ENCODE assay signal across 8 cellular contexts in genomic region chr11:57323503-57324153, GRCh38. TPM values are rescaled to one million over a fixed set of nuclear protein-coding genes. Genes with fewer than 3 reads are reported as not detected.
DNase-seq lines count a peak whose midpoint lies in the region; ATAC-seq, FAIRE-seq and TF ChIP-seq lines count a peak whose summit lies in the region.

No MANE protein-coding gene starts in this region.

- peak overlapping the region; percentile 97 for H3K4me3 ChIP-seq in IMR-90 (ENCODE audit: insufficient read depth, low read depth, low read length)
- H3K4me3 ChIP-seq in breast epithelium: peak overlapping the region; percentile 91 to 92 (median 91)
- H3K4me3 ChIP-seq in mesendoderm (ENCODE audit: low read length): peak overlapping the region; percentile 91

- no peak for TF ChIP-seq POLR2A in IMR-90 (IDR thresholded peaks at IDR 0.05; ENCODE audit: low read depth, low read length)
- no peak for TF ChIP-seq POLR2A in breast epithelium (IDR thresholded peaks at IDR 0.05)

- WGBS in IMR-90 (ENCODE audit: extremely low coverage in 2 of 2, insufficient read length in 1 of 2), 2 experiments: 10% methylated on average over 2 of the region's 11 CpGs; no CpG with 5 or more reads in 1 of the 2 experiments
- WGBS in mesendoderm (ENCODE audit: extremely low coverage, insufficient coverage, low lambda C conversion rate): no CpG with 5 or more reads among the region's 11 CpGs

- ATAC-seq in IMR-90 (ENCODE audit: low read depth) (no peak), GM19324 (IDR thresholded peaks at IDR 0.05; ENCODE audit: low FRiP score, unreplicated experiment) (no peak)

- no peaks in the 10 kb centered on the region for H3K9me3 ChIP-seq in IMR-90 (ENCODE audit: control insufficient read depth, insufficient read depth, low read length)
- no peaks in the 10 kb centered on the region for H3K9me3 ChIP-seq in breast epithelium

- H3K14ac ChIP-seq in IMR-90 (replicated peaks; ENCODE audit: low read depth, low read length): peak overlapping the region; percentile 79

- DNase-seq in ACHN (peak; percentile 37), IMR-90 (peak; percentile 40), breast epithelium (ENCODE audit: low spot score in 2 of 2) (no peak), mesendoderm (no peak), COLO668 (lab: John Stamatoyannopoulos, UW; ENCODE audit: unreplicated experiment) (no peak), T-helper 9 cell (no peak), RCC 7860 (ENCODE audit: low spot score) (no peak)

- H2BK5ac ChIP-seq in IMR-90 (ENCODE audit: low read depth, low read length, poor library complexity, severe bottlenecking): peak overlapping the region; percentile 92
- H2BK5ac ChIP-seq in mesendoderm (ENCODE audit: low read length): peak overlapping the region; percentile 78

- H2BK120ac ChIP-seq in IMR-90 (ENCODE audit: low read depth, low read length) (peak overlapping the region; percentile 68), mesendoderm (ENCODE audit: low read depth, low read length) (peak overlapping the region; percentile 30)

- H2AFZ ChIP-seq in IMR-90 (replicated peaks; ENCODE audit: low read length, poor library complexity): peak overlapping the region; percentile 87

- H3K23ac ChIP-seq in IMR-90 (ENCODE audit: low read depth, low read length): peak overlapping the region; percentile 83
- peak overlapping the region; percentile 80 for H3K23ac ChIP-seq in mesendoderm (ENCODE audit: low read length)

- in situ Hi-C loops in ACHN (cut with HindIII; ENCODE audit: low pct_ligation_motif_present, low pct_unique_long_range_greater_than_20kb, low sequenced_read_pairs): no loop called here
- in situ Hi-C loops in IMR-90 (cut with MboI; ENCODE audit: low sequenced_read_pairs): no loop called here

- peak overlapping the region; percentile 86 for H3K18ac ChIP-seq in IMR-90 (ENCODE audit: low read depth, low read length)
- H3K18ac ChIP-seq in mesendoderm (ENCODE audit: low read length): peak overlapping the region; percentile 20

- H3K9ac ChIP-seq in IMR-90 (ENCODE audit: low read depth, low read length) (peak overlapping the region; percentile 99), mesendoderm (ENCODE audit: low read length) (peak overlapping the region; percentile 99)

- BruUV-seq in IMR-90 (replicated peaks; lab: Mats Ljungman, UMichigan): no TSS peak

- H4K20me1 ChIP-seq in IMR-90 (ENCODE audit: insufficient read depth, low read length): peaks cover 38% of the 10 kb centered on the region

- POLR2A ChIA-PET in IMR-90 (lab: Charles Lee; ENCODE audit: unreplicated experiment): interaction anchor here (3.0 kb wide), 1 partner anchor 12 kb away, joined by 16 read pairs; no protein-coding TSS in a partner anchor

- peaks cover 20% of the 10 kb centered on the region for H3K9me1 ChIP-seq in IMR-90 (ENCODE audit: insufficient read depth, low read length)

- peaks cover 12 to 59% of the 10 kb centered on the region in 2 experiments for H3K79me1 ChIP-seq in IMR-90 (ENCODE audit: low read depth in 1 of 2, low read length in 2 of 2)
- H3K79me1 ChIP-seq in mesendoderm (ENCODE audit: low read length): peaks cover 21% of the 10 kb centered on the region

- intact Hi-C loops in IMR-90 (cut with micrococcal nuclease): loop anchor here (1.0 to 2.0 kb wide), 3 partner anchors 45 to 483 kb away; no protein-coding TSS in a partner anchor
- intact Hi-C loops in breast epithelium (cut with DNase I; ENCODE audit: low total_unique reads): no loop called here

- peak overlapping the region; percentile 63; the same call in 2 of the 3 replicates for H2BK15ac ChIP-seq in IMR-90 (ENCODE audit: low read depth, low read length)
- H2BK15ac ChIP-seq in mesendoderm (replicated peaks; ENCODE audit: low read depth): no peak overlapping the region

- H4K91ac ChIP-seq in IMR-90 (ENCODE audit: insufficient read depth, low read depth, low read length): peak overlapping the region; percentile 66; the same call in 1 of the 2 replicates

- H3K27ac ChIP-seq in IMR-90 (ENCODE audit: insufficient read depth, low read length) (peak overlapping the region; percentile 99), breast epithelium (peak overlapping the region; percentile 98), mesendoderm (ENCODE audit: low read depth, low read length) (peak overlapping the region; percentile 93)

- TF ChIP-seq CTCF in IMR-90 (conservative IDR thresholded peaks at IDR 0.05; ENCODE audit: low read depth, low read length) (no peak), breast epithelium (IDR thresholded peaks at IDR 0.05) (no peak)

- no peak for FAIRE-seq in RCC 7860 (lab: Jason Lieb, UNC)

- peaks cover 20% of the 10 kb centered on the region for H3K4me1 ChIP-seq in IMR-90 (ENCODE audit: control insufficient read depth, insufficient read depth, low read length)
- peaks cover 14 to 31% of the 10 kb centered on the region in 2 donors for H3K4me1 ChIP-seq in breast epithelium
- peaks cover 13% of the 10 kb centered on the region for H3K4me1 ChIP-seq in mesendoderm (ENCODE audit: control insufficient read depth, low read depth, low read length)

- H3K56ac ChIP-seq in IMR-90 (ENCODE audit: extremely low read depth, insufficient read depth, low read length) (peak overlapping the region; percentile 74), mesendoderm (ENCODE audit: low read length) (peak overlapping the region; percentile 97)

- H3K79me2 ChIP-seq in mesendoderm (ENCODE audit: control insufficient read depth, insufficient read depth, low read length): peaks cover 39% of the 10 kb centered on the region

- H4K5ac ChIP-seq in IMR-90 (ENCODE audit: low read depth, low read length) (peak overlapping the region; percentile 74), mesendoderm (ENCODE audit: low read length) (no peak overlapping the region)

- peak overlapping the region; percentile 33 to 77; a peak in 2 of 4 replicates for H4K8ac ChIP-seq in IMR-90 (ENCODE audit: low read depth in 2 of 2, low read length in 2 of 2)
- no peak overlapping the region for H4K8ac ChIP-seq in mesendoderm (ENCODE audit: low read depth, low read length)

- dilution Hi-C loops in IMR-90 (cut with HindIII; ENCODE audit: low sequenced_read_pairs, unreplicated experiment): no loop called here

- H2AK5ac ChIP-seq in IMR-90 (ENCODE audit: low read depth, low read length) (peak overlapping the region; percentile 78), mesendoderm (ENCODE audit: low read length) (peak overlapping the region; percentile 65)

- H3K27me3 ChIP-seq in IMR-90 (ENCODE audit: control insufficient read depth, insufficient read depth, low read length) (no peaks in the 10 kb centered on the region), breast epithelium (no peaks in the 10 kb centered on the region), mesendoderm (ENCODE audit: insufficient read depth, low read length, poor library complexity) (no peaks in the 10 kb centered on the region)

- peak overlapping the region; percentile 97 for H2AK9ac ChIP-seq in IMR-90 (replicated peaks; ENCODE audit: low read depth, low read length, poor library complexity)

- H3K36me3 ChIP-seq in IMR-90 (ENCODE audit: control insufficient read depth, insufficient read depth, low read length) (peaks cover 42% of the 10 kb centered on the region), breast epithelium (no peaks in the 10 kb centered on the region), mesendoderm (ENCODE audit: control insufficient read depth, insufficient read depth, low read length) (peaks cover 15% of the 10 kb centered on the region)

- TF ChIP-seq RAD21 in IMR-90 (IDR thresholded peaks at IDR 0.05; ENCODE audit: low read length): no peak

- peak overlapping the region; percentile 78 for H3K4me2 ChIP-seq in IMR-90 (ENCODE audit: low read depth, low read length)
- H3K4me2 ChIP-seq in mesendoderm (ENCODE audit: low read length): peak overlapping the region; percentile 97

- H2BK20ac ChIP-seq in IMR-90 (ENCODE audit: low read depth, low read length): peak overlapping the region; percentile 6

- peak overlapping the region; percentile 85 for H3K4ac ChIP-seq in IMR-90 (ENCODE audit: low read depth, low read length)
- peak overlapping the region; percentile 67 for H3K4ac ChIP-seq in mesendoderm (ENCODE audit: low read depth, low read length)

- CTCF ChIA-PET in IMR-90 (lab: Yijun Ruan, JAX): no interaction called here

TF ChIP-seq in IMR-90, 13 proteins besides CTCF, POLR2A, EP300 and RAD21 (continues in another document):
- TF ChIP-seq MXI1 (IDR thresholded peaks at IDR 0.05; ENCODE audit: borderline replicate concordance, low read depth, low read length) (no peak), RFX5 (IDR thresholded peaks at IDR 0.05; ENCODE audit: low read depth, low read length) (no peak), RCOR1 (IDR thresholded peaks at IDR 0.05; ENCODE audit: insufficient replicate concordance, low read length) (no peak), BHLHE40 (IDR thresholded peaks at IDR 0.05; ENCODE audit: low read depth, low read length) (no peak)

RNA-seq across cellular contexts. Expression of gene TNKS1BP1, which starts 1.1 kb away (rescaled TPM):
- total RNA-seq in IMR-90 (2012; rRNA removed) (28.6 and 31.7 TPM in 2 replicates), breast epithelium (100 to 1,000 TPM in 1 of 3 donors, 10 to 100 TPM in 2; 79.3 to 111 (median 82.7) TPM)
- 68.0 and 71.4 TPM in 2 replicates for polyA plus RNA-seq in IMR-90 (2012; rRNA removed)
- polyA plus RNA-seq in IMR-90 (2012; cell fraction: cytosol; rRNA removed): 42.9 and 47.7 TPM in 2 replicates
- polyA plus RNA-seq in IMR-90 (2012; cell fraction: nucleus; rRNA removed; ENCODE audit: low replicate concordance): 157 and 165 TPM in 2 replicates
- polyA plus RNA-seq in mesendoderm (2013, experiment 1 of 2): 114 TPM
- 106 TPM for polyA plus RNA-seq in mesendoderm (2013, experiment 2 of 2)

RNA-seq across cellular contexts. Expression of gene SSRP1, which starts 12.1 kb away (rescaled TPM):
- total RNA-seq in IMR-90 (2012; rRNA removed) (144 and 146 TPM in 2 replicates), breast epithelium (10 to 100 TPM; 60.0 to 83.9 (median 76.5) TPM)
- 101 and 106 TPM in 2 replicates for polyA plus RNA-seq in IMR-90 (2012; rRNA removed)
- 58.6 and 84.5 TPM in 2 replicates for polyA plus RNA-seq in IMR-90 (2012; cell fraction: cytosol; rRNA removed)
- 41.6 and 70.5 TPM in 2 replicates for polyA plus RNA-seq in IMR-90 (2012; cell fraction: nucleus; rRNA removed; ENCODE audit: low replicate concordance)
- polyA plus RNA-seq in mesendoderm (2013, experiment 1 of 2): 242 TPM
- polyA plus RNA-seq in mesendoderm (2013, experiment 2 of 2): 242 TPM

RNA-seq across cellular contexts. Expression of gene P2RX3, which starts 14.5 kb away (rescaled TPM):
- not detected in 2 replicates for total RNA-seq in IMR-90 (2012; rRNA removed)
- polyA plus RNA-seq in IMR-90 (2012; rRNA removed): not detected in 2 replicates
- polyA plus RNA-seq in IMR-90 (2012; cell fraction: cytosol; rRNA removed): not detected in 2 replicates
- polyA plus RNA-seq in IMR-90 (2012; cell fraction: nucleus; rRNA removed; ENCODE audit: low replicate concordance): not detected in 2 replicates
- total RNA-seq in breast epithelium: not detected
- polyA plus RNA-seq in mesendoderm (2013, experiment 1 of 2): 0.08 TPM
- 0.10 TPM for polyA plus RNA-seq in mesendoderm (2013, experiment 2 of 2)

RNA-seq across cellular contexts. Expression of gene PRG3, which starts 57.3 kb away (rescaled TPM):
- total RNA-seq in IMR-90 (2012; rRNA removed) (not detected in 2 replicates), breast epithelium (not detected)
- not detected in 2 replicates for polyA plus RNA-seq in IMR-90 (2012; rRNA removed)
- not detected in 2 replicates for polyA plus RNA-seq in IMR-90 (2012; cell fraction: cytosol; rRNA removed)
- polyA plus RNA-seq in IMR-90 (2012; cell fraction: nucleus; rRNA removed; ENCODE audit: low replicate concordance): not detected in 2 replicates
- not detected for polyA plus RNA-seq in mesendoderm (2013, experiment 1 of 2)
- not detected for polyA plus RNA-seq in mesendoderm (2013, experiment 2 of 2)

Comparison
In these comparisons a context has a peak if more than half of its experiments do, and no peak if none do; other contexts are left out.
1. DNase-seq: peak in ACHN (single experiment) and IMR-90 (single experiment); none in breast epithelium (0 of 2), mesendoderm (single experiment), COLO668 (single experiment), T-helper 9 cell (single experiment) and RCC 7860 (single experiment).
2. Peak in every context shown above with its lines, with median percentiles within 50 percentile points of each other: H3K27ac ChIP-seq and H3K4me3 ChIP-seq.